Comparison of ENCODE assay signal across 12 cellular contexts in genomic region chr10:29285624-29286051, GRCh38. TPM values are rescaled to one million over a fixed set of nuclear protein-coding genes. Genes with fewer than 3 reads are reported as not detected.
DNase-seq lines count a peak whose midpoint lies in the region; ATAC-seq and TF ChIP-seq lines count a peak whose summit lies in the region.
"Had no signal": no experiment of that assay in that cellular context is flagged by ENCODE, and none has a peak within 500 bp of the region (broad histone marks: within the 10 kb centered on the region; RNA-seq: fewer than 3 reads in every experiment).

No MANE protein-coding gene starts in this region.

- H3K4me1 Mint-ChIP-seq in mesothelial cell of epicardium (peaks cover 34% of the 10 kb centered on the region), Calu3 (ENCODE audit: low read depth, unreplicated experiment) (no peaks in the 10 kb centered on the region)
- H3K4me1 Mint-ChIP-seq: activated naive CD8-positive, alpha-beta T cell treated with anti-CD3 and anti-CD28 coated beads for 36 hours had no signal

- H3K27me3 Mint-ChIP-seq in mesothelial cell of epicardium (ENCODE audit: low read depth) (no peaks in the 10 kb centered on the region), Calu3 (ENCODE audit: unreplicated experiment) (peaks cover 27% of the 10 kb centered on the region)

- no peaks in the 10 kb centered on the region for H3K4me1 ChIP-seq in stomach
- H3K4me1 ChIP-seq: esophagus squamous epithelium, psoas muscle had no signal

- peaks cover 7% of the 10 kb centered on the region for H3K9me3 Mint-ChIP-seq in mesothelial cell of epicardium
- H3K9me3 Mint-ChIP-seq in Calu3 (ENCODE audit: low read depth, unreplicated experiment) = no peaks in the 10 kb centered on the region
- H3K9me3 Mint-ChIP-seq: activated naive CD8-positive, alpha-beta T cell treated with anti-CD3 and anti-CD28 coated beads for 36 hours had no signal

- no peaks in the 10 kb centered on the region for H3K36me3 ChIP-seq in stomach
- H3K36me3 ChIP-seq: esophagus squamous epithelium had no signal

- no peaks in the 10 kb centered on the region for H3K27me3 ChIP-seq in stomach

- H3K9me3 ChIP-seq in stomach = no peaks in the 10 kb centered on the region
- H3K9me3 ChIP-seq: esophagus squamous epithelium, psoas muscle had no signal

- no peak for TF ChIP-seq CTCF in mesothelial cell of epicardium (IDR thresholded peaks at IDR 0.05; ENCODE audit: unreplicated experiment)
- no peak for TF ChIP-seq CTCF in Calu3 (IDR thresholded peaks at IDR 0.05; ENCODE audit: unreplicated experiment)
- TF ChIP-seq CTCF in stomach (IDR thresholded peaks at IDR 0.05) = no peak

- no peak for TF ChIP-seq POLR2A in stomach (IDR thresholded peaks at IDR 0.05)

- DNase-seq in mesothelial cell of epicardium (ENCODE audit: low spot score in 2 of 2, unreplicated experiment in 2 of 2) (no peak), NCI-H146 treated with DMSO at 0.1 percent for 48 hours (lab: John Stamatoyannopoulos, UW; ENCODE audit: unreplicated experiment) (no peak), COLO668 (lab: John Stamatoyannopoulos, UW; ENCODE audit: unreplicated experiment) (no peak), Calu3 (no peak), stomach (no peak)
- DNase-seq: activated naive CD8-positive, alpha-beta T cell treated with anti-CD3 and anti-CD28 coated beads for 36 hours; esophagus squamous epithelium; psoas muscle had no signal

- CTCF ChIA-PET in Calu3 (lab: Charles Lee) = no interaction called here

- ATAC-seq in GM18873 (IDR thresholded peaks at IDR 0.05; ENCODE audit: low FRiP score, unreplicated experiment) (peak; percentile 94), GM21576 (IDR thresholded peaks at IDR 0.05; ENCODE audit: unreplicated experiment) (peak; percentile 95), HG03066 (IDR thresholded peaks at IDR 0.05; ENCODE audit: low read depth, unreplicated experiment) (peak; percentile 78)
- ATAC-seq: psoas muscle had no signal

- no peak overlapping the region for H3K27ac ChIP-seq in stomach
- H3K27ac ChIP-seq: esophagus squamous epithelium, psoas muscle had no signal

- H3K36me3 Mint-ChIP-seq in mesothelial cell of epicardium = no peaks in the 10 kb centered on the region
- H3K36me3 Mint-ChIP-seq in Calu3 (ENCODE audit: insufficient read depth, unreplicated experiment) = no peaks in the 10 kb centered on the region
- H3K36me3 Mint-ChIP-seq: activated naive CD8-positive, alpha-beta T cell treated with anti-CD3 and anti-CD28 coated beads for 36 hours had no signal

- H3K27ac Mint-ChIP-seq in mesothelial cell of epicardium (peak overlapping the region; percentile 35), Calu3 (ENCODE audit: unreplicated experiment) (no peak overlapping the region)
- H3K27ac Mint-ChIP-seq: activated naive CD8-positive, alpha-beta T cell treated with anti-CD3 and anti-CD28 coated beads for 36 hours had no signal

- 66 to 83% (median 75%) methylated on average over 4 of the region's 4 CpGs for WGBS in stomach, 5 donors

- no peak overlapping the region for H3K4me3 Mint-ChIP-seq in mesothelial cell of epicardium
- no peak overlapping the region for H3K4me3 Mint-ChIP-seq in Calu3 (ENCODE audit: low read depth, unreplicated experiment)
- H3K4me3 Mint-ChIP-seq: activated naive CD8-positive, alpha-beta T cell treated with anti-CD3 and anti-CD28 coated beads for 36 hours had no signal

- BruUV-seq in Calu3 (replicated peaks; lab: Mats Ljungman, UMichigan) = no TSS peak

- no peak for TF ChIP-seq EP300 in stomach (IDR thresholded peaks at IDR 0.05)

- no peak overlapping the region for H3K4me3 ChIP-seq in stomach
- H3K4me3 ChIP-seq: esophagus squamous epithelium, psoas muscle had no signal

- intact Hi-C loops in Calu3 (cut with micrococcal nuclease; ENCODE audit: unreplicated experiment) = no loop called here
- intact Hi-C loops in stomach (cut with DNase I; ENCODE audit: low total_unique reads) = no loop called here

RNA-seq across cellular contexts. Expression of gene LYZL1, which starts 3.2 kb away (rescaled TPM):
- total RNA-seq in mesothelial cell of epicardium = not detected in 3 replicates
- not detected in 2 replicates for total RNA-seq in Calu3 (2022)
- total RNA-seq in stomach = not detected
- not detected for polyA plus RNA-seq in stomach
- total RNA-seq: activated naive CD8-positive, alpha-beta T cell treated with anti-CD3 and anti-CD28 coated beads for 36 hours; esophagus squamous epithelium; psoas muscle; subcutaneous adipose tissue had no signal
- polyA plus RNA-seq: psoas muscle had no signal
